ENCODE assay signal across 3 cellular contexts in genomic region chr9:17120203-17120602, GRCh38.
"Had no signal": no experiment of that assay in that cellular context is flagged by ENCODE, and none has a peak within 500 bp of the region (broad histone marks: within the 10 kb centered on the region; RNA-seq: fewer than 3 reads in every experiment).

No MANE protein-coding gene starts in this region.

- H3K4me3 ChIP-seq: GM12878 had no signal

- ATAC-seq: GM12878 had no signal

- DNase-seq: GDM1, GF-D8 had no signal
